15 cellular contexts compared by ENCODE assay signal in genomic region chr7:69211739-69212138, GRCh38.
DNase-seq lines count a peak whose midpoint lies in the region; ATAC-seq and TF ChIP-seq lines count a peak whose summit lies in the region.
"Had no signal": no experiment of that assay in that cellular context is flagged by ENCODE, and none has a peak within 500 bp of the region (broad histone marks: within the 10 kb centered on the region; RNA-seq: fewer than 3 reads in every experiment).

No MANE protein-coding gene starts in this region.

- TF ChIP-seq CTCF in OCI-LY7 (conservative IDR thresholded peaks at IDR 0.05; ENCODE audit: low read length) (peak; percentile 75), GM20000 (IDR thresholded peaks at IDR 0.05; ENCODE audit: extremely low read depth, missing control alignments) (no peak)

- POLR2A ChIA-PET in OCI-LY7 (lab: Charles Lee) = interaction anchor here (0.8 kb wide), 1 partner anchor 9 kb away, joined by 5 read pairs; no protein-coding TSS in a partner anchor

- H3K9ac ChIP-seq in mesendoderm (ENCODE audit: low read length) = no peak overlapping the region

- H3K4me3 ChIP-seq in OCI-LY7 (ENCODE audit: low read depth, low read length, poor library complexity, severe bottlenecking) (no peak overlapping the region), mesendoderm (ENCODE audit: low read length) (no peak overlapping the region)
- H3K4me3 ChIP-seq: gastrocnemius medialis, lung, psoas muscle had no signal

- H2BK5ac ChIP-seq in mesendoderm (ENCODE audit: low read length) = no peak overlapping the region

- no peak overlapping the region for H2BK120ac ChIP-seq in mesendoderm (ENCODE audit: low read depth, low read length)

- H3K56ac ChIP-seq in mesendoderm (ENCODE audit: low read length) = no peak overlapping the region

- H4K8ac ChIP-seq in mesendoderm (ENCODE audit: low read depth, low read length) = no peak overlapping the region

- H3K27ac ChIP-seq in OCI-LY7 (ENCODE audit: low read depth, low read length, poor library complexity, severe bottlenecking) = no peak overlapping the region
- H3K27ac ChIP-seq in mesendoderm (ENCODE audit: low read depth, low read length) = no peak overlapping the region
- H3K27ac ChIP-seq: gastrocnemius medialis, psoas muscle had no signal

- DNase-seq in NCI-H1105 treated with DMSO at 0.1 percent for 48 hours (lab: John Stamatoyannopoulos, UW) (peak; percentile 14), NCI-H1105 (lab: John Stamatoyannopoulos, UW) (no peak), OCI-LY7 (ENCODE audit: low spot score) (peak; percentile 82), mesendoderm (peak; percentile 83), GM20000 (ENCODE audit: low spot score) (no peak)
- DNase-seq in activated CD8-positive, alpha-beta memory T cell treated with anti-CD3 and anti-CD28 coated beads, Interleukin-2, amount 10 ng/mL, durations not matched to agents 7 days and 5 days = no peak
- no peak for DNase-seq in activated T-cell treated with anti-CD3 and anti-CD28 coated beads, Interleukin-2, amount 50 U/mL, for 48 hours
- DNase-seq: 8988T; activated T-cell treated with anti-CD3 and anti-CD28 coated beads for 4 hours; DMS79; gastrocnemius medialis; psoas muscle; stimulated activated CD4-positive, alpha-beta T cell treated with anti-CD3 and anti-CD28 coated beads, Interleukin-2, amount 100 ng/mL, for 48 hours had no signal

- H2AFZ ChIP-seq in OCI-LY7 (ENCODE audit: low read length) = no peak overlapping the region

- H3K36me3 ChIP-seq in OCI-LY7 (ENCODE audit: insufficient read depth, low read length) = no peaks in the 10 kb centered on the region
- no peaks in the 10 kb centered on the region for H3K36me3 ChIP-seq in mesendoderm (ENCODE audit: control insufficient read depth, insufficient read depth, low read length)
- H3K36me3 ChIP-seq: gastrocnemius medialis had no signal

- H3K23ac ChIP-seq in mesendoderm (ENCODE audit: low read length) = no peak overlapping the region

- H3K79me2 ChIP-seq in OCI-LY7 (ENCODE audit: insufficient read depth, low read depth, low read length) (no peaks in the 10 kb centered on the region), mesendoderm (ENCODE audit: control insufficient read depth, insufficient read depth, low read length) (no peaks in the 10 kb centered on the region)

- peak; percentile 47 for ATAC-seq in HG02938 (IDR thresholded peaks at IDR 0.05; ENCODE audit: unreplicated experiment)
- no peak for ATAC-seq in activated CD8-positive, alpha-beta memory T cell treated with anti-CD3 and anti-CD28 coated beads, Interleukin-2, amount 10 ng/mL, durations not matched to agents 7 days and 5 days
- ATAC-seq: gastrocnemius medialis, psoas muscle had no signal

- H3K4me1 ChIP-seq in OCI-LY7 (ENCODE audit: insufficient read depth, low read length, poor library complexity, severe bottlenecking) (peaks cover 30% of the 10 kb centered on the region), mesendoderm (ENCODE audit: control insufficient read depth, low read depth, low read length) (no peaks in the 10 kb centered on the region)
- H3K4me1 ChIP-seq: gastrocnemius medialis, psoas muscle had no signal

- CTCF ChIA-PET in OCI-LY7 (lab: Charles Lee; ENCODE audit: unreplicated experiment) = interaction anchor here (0.6 kb wide), 1 partner anchor 12 kb away, joined by 3 read pairs; no protein-coding TSS in a partner anchor
- CTCF ChIA-PET in activated CD8-positive, alpha-beta memory T cell treated with anti-CD3 and anti-CD28 coated beads, Interleukin-2, amount 10 ng/mL, durations not matched to agents 7 days and 5 days (lab: Charles Lee) = no interaction called here

- H3K4me1 Mint-ChIP-seq in activated CD8-positive, alpha-beta memory T cell treated with anti-CD3 and anti-CD28 coated beads, Interleukin-2, amount 10 ng/mL, durations not matched to agents 7 days and 5 days = no peaks in the 10 kb centered on the region

- no peaks in the 10 kb centered on the region for H3K36me3 Mint-ChIP-seq in activated CD8-positive, alpha-beta memory T cell treated with anti-CD3 and anti-CD28 coated beads, Interleukin-2, amount 10 ng/mL, durations not matched to agents 7 days and 5 days

- no peaks in the 10 kb centered on the region for H4K20me1 ChIP-seq in OCI-LY7 (ENCODE audit: insufficient read depth, low read length)

- H2BK15ac ChIP-seq in mesendoderm (replicated peaks; ENCODE audit: low read depth) = no peak overlapping the region

- no peaks in the 10 kb centered on the region for H3K27me3 ChIP-seq in mesendoderm (ENCODE audit: insufficient read depth, low read length, poor library complexity)
- H3K27me3 ChIP-seq: gastrocnemius medialis had no signal

- no CpG with 5 or more reads among the region's 6 CpGs for WGBS in mesendoderm (ENCODE audit: extremely low coverage, insufficient coverage, low lambda C conversion rate)

- H3K4me2 ChIP-seq in OCI-LY7 (ENCODE audit: low read length) (no peak overlapping the region), mesendoderm (ENCODE audit: low read length) (no peak overlapping the region)

- intact Hi-C loops in OCI-LY7 (cut with micrococcal nuclease; ENCODE audit: unreplicated experiment) = loop anchor here (5.0 kb wide), 1 partner anchor 616 kb away; no protein-coding TSS in a partner anchor

- H3K9me2 ChIP-seq in OCI-LY7 (ENCODE audit: insufficient read depth, low read length) = no peaks in the 10 kb centered on the region

- no peak overlapping the region for H3K4me3 Mint-ChIP-seq in activated CD8-positive, alpha-beta memory T cell treated with anti-CD3 and anti-CD28 coated beads, Interleukin-2, amount 10 ng/mL, durations not matched to agents 7 days and 5 days

- H3K27ac Mint-ChIP-seq in activated CD8-positive, alpha-beta memory T cell treated with anti-CD3 and anti-CD28 coated beads, Interleukin-2, amount 10 ng/mL, durations not matched to agents 7 days and 5 days = no peak overlapping the region

- H2AK5ac ChIP-seq in mesendoderm (ENCODE audit: low read length) = no peak overlapping the region

- no peaks in the 10 kb centered on the region for H3K27me3 Mint-ChIP-seq in activated CD8-positive, alpha-beta memory T cell treated with anti-CD3 and anti-CD28 coated beads, Interleukin-2, amount 10 ng/mL, durations not matched to agents 7 days and 5 days

- no peaks in the 10 kb centered on the region for H3K79me1 ChIP-seq in mesendoderm (ENCODE audit: low read length)

- peaks cover 11% of the 10 kb centered on the region for H3K9me3 Mint-ChIP-seq in activated CD8-positive, alpha-beta memory T cell treated with anti-CD3 and anti-CD28 coated beads, Interleukin-2, amount 10 ng/mL, durations not matched to agents 7 days and 5 days (ENCODE audit: low read depth)

- no peak overlapping the region for H3K18ac ChIP-seq in mesendoderm (ENCODE audit: low read length)

- no peak overlapping the region for H4K5ac ChIP-seq in mesendoderm (ENCODE audit: low read length)

- H3K4ac ChIP-seq in mesendoderm (ENCODE audit: low read depth, low read length) = no peak overlapping the region

- no TSS peak for BruUV-seq in OCI-LY7 (replicated peaks; lab: Mats Ljungman, UMichigan)

- H3K9me3 ChIP-seq in OCI-LY7 (ENCODE audit: low read length) = no peaks in the 10 kb centered on the region
- H3K9me3 ChIP-seq: gastrocnemius medialis, psoas muscle had no signal

Comparison
In these comparisons a context has a peak if more than half of its experiments do, and no peak if none do; other contexts are left out.
1. DNase-seq: peak in NCI-H1105 treated with DMSO at 0.1 percent for 48 hours (single experiment), OCI-LY7 (single experiment) and mesendoderm (single experiment); none in NCI-H1105 (single experiment), activated CD8-positive, alpha-beta memory T cell treated with anti-CD3 and anti-CD28 coated beads, Interleukin-2, amount 10 ng/mL, durations not matched to agents 7 days and 5 days (single experiment), activated T-cell treated with anti-CD3 and anti-CD28 coated beads, Interleukin-2, amount 50 U/mL, for 48 hours (0 of 2) and GM20000 (single experiment).